ENCODE assay signal across 22 cellular contexts in the genomic region with DNA sequence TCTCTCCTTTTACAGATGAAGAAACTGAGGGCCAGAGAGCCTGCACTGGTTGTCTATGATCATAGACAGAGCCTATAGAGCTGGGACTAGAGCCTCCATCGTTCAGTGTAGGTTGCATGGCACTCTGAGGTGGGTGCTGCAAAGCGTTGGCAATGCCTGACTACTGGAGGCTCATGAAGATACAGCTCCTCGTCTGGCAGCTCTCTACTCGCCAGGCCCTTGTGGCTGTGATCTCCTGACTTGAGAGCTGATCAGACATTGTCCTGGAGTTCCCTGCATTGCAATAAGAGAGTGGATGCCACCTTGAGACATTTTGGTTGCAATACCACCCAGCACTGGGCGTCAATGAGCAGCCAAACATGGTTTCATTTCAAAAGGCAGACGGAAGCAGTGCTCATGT.
"Had no signal": no experiment of that assay in that cellular context is flagged by ENCODE, and none has a peak within 500 bp of the region (broad histone marks: within the 10 kb centered on the region; RNA-seq: fewer than 3 reads in every experiment).

No MANE protein-coding gene starts in this region.

- H3K27me3 ChIP-seq: ascending aorta, body of pancreas had no signal

- H3K4me1 ChIP-seq: ascending aorta had no signal

- H3K4me1 Mint-ChIP-seq: activated naive CD4-positive, alpha-beta T cell treated with anti-CD3 and anti-CD28 coated beads, Interleukin-2, amount 50 U/mL, for 24 hours had no signal

- H3K36me3 Mint-ChIP-seq: activated naive CD4-positive, alpha-beta T cell treated with anti-CD3 and anti-CD28 coated beads, Interleukin-2, amount 50 U/mL, for 24 hours; T-cell had no signal

- H3K4me3 ChIP-seq: ascending aorta, body of pancreas, SK-N-MC had no signal

- H3K4me3 Mint-ChIP-seq: activated CD4-positive, alpha-beta T cell treated with anti-CD3 and anti-CD28 coated beads for 36 hours; activated CD8-positive, alpha-beta T cell treated with anti-CD3 and anti-CD28 coated beads for 36 hours; activated naive CD4-positive, alpha-beta T cell treated with anti-CD3 and anti-CD28 coated beads, Interleukin-2, amount 50 U/mL, for 24 hours; T-cell had no signal

- H3K27ac Mint-ChIP-seq: activated CD4-positive, alpha-beta T cell treated with anti-CD3 and anti-CD28 coated beads for 36 hours; activated CD8-positive, alpha-beta T cell treated with anti-CD3 and anti-CD28 coated beads for 36 hours; activated naive CD4-positive, alpha-beta T cell treated with anti-CD3 and anti-CD28 coated beads, Interleukin-2, amount 50 U/mL, for 24 hours; T-cell had no signal

- H3K27ac ChIP-seq: ascending aorta, body of pancreas, SK-N-MC, VCaP had no signal

- DNase-seq: activated CD4-positive, alpha-beta T cell treated with anti-CD3 and anti-CD28 coated beads for 36 hours; activated CD4-positive, CD25-positive, alpha-beta regulatory T cell; activated CD8-positive, alpha-beta memory T cell treated with anti-CD3 and anti-CD28 coated beads, Interleukin-2, amount 50 U/mL, for 4 hours; activated CD8-positive, alpha-beta T cell treated with anti-CD3 and anti-CD28 coated beads for 36 hours; activated naive CD4-positive, alpha-beta T cell; body of pancreas; cerebellar nuclear complex; Kasumi-1; KBM-7; NCI-H1048; NCI-H146; NCI-H187 treated with DMSO at 0.1 percent for 48 hours; NCI-H2081 treated with DMSO at 0.1 percent for 48 hours; NCI-H446; NCI-H524; RPMI8226; T-cell had no signal

- H3K9me3 ChIP-seq: ascending aorta, body of pancreas had no signal

- H3K9me3 Mint-ChIP-seq: activated CD8-positive, alpha-beta T cell treated with anti-CD3 and anti-CD28 coated beads for 36 hours; activated naive CD4-positive, alpha-beta T cell treated with anti-CD3 and anti-CD28 coated beads, Interleukin-2, amount 50 U/mL, for 24 hours; T-cell had no signal

- ATAC-seq: activated CD4-positive, alpha-beta T cell treated with anti-CD3 and anti-CD28 coated beads for 36 hours; activated CD8-positive, alpha-beta T cell treated with anti-CD3 and anti-CD28 coated beads for 36 hours; body of pancreas; Right ventricle myocardium inferior; T-cell had no signal

- H3K36me3 ChIP-seq: ascending aorta had no signal
